In genomic region chr5:140868721-140869554, GRCh38 we compare ENCODE assay signal across 10 cellular contexts. TPM values are rescaled to one million over a fixed set of nuclear protein-coding genes. Genes with fewer than 3 reads are reported as not detected.
DNase-seq lines count a peak whose midpoint lies in the region; ATAC-seq, FAIRE-seq and TF ChIP-seq lines count a peak whose summit lies in the region.
"Had no signal": no experiment of that assay in that cellular context is flagged by ENCODE, and none has a peak within 500 bp of the region (broad histone marks: within the 10 kb centered on the region; RNA-seq: fewer than 3 reads in every experiment).

PCDHA11 (plus strand) TSS chr5:140868957; CDS start chr5:140869104, 147 bp downstream.

- ATAC-seq in HepG2 (peak; percentile 97), HG03432 (IDR thresholded peaks at IDR 0.05; ENCODE audit: unreplicated experiment) (no peak), HG03565 (IDR thresholded peaks at IDR 0.05; ENCODE audit: unreplicated experiment) (no peak)

- H3K36me3 Mint-ChIP-seq in activated T-helper 2 cell treated with anti-CD3 and anti-CD28 coated beads, Interferon-gamma antibody, Interleukin-2, Interleukin-4, amounts not matched to agents 10 μg/mL and 5 μg/mL and 100 μg/mL, durations not matched to agents 14 hours and 24 hours and 36 hours (ENCODE audit: low read depth): peaks cover 3% of the 10 kb centered on the region

- TF ChIP-seq EP300 in HepG2 (IDR thresholded peaks at IDR 0.05; ENCODE audit: low read depth in 2 of 2, low read length in 2 of 2) (no peak), HepG2 (CRISPR knock-in tag; IDR thresholded peaks at IDR 0.05; ENCODE audit: borderline replicate concordance) (no peak)

- H3K4me1 Mint-ChIP-seq in activated T-helper 2 cell treated with anti-CD3 and anti-CD28 coated beads, Interferon-gamma antibody, Interleukin-2, Interleukin-4, amounts not matched to agents 10 μg/mL and 5 μg/mL and 100 μg/mL, durations not matched to agents 14 hours and 24 hours and 36 hours (ENCODE audit: low read depth): no peaks in the 10 kb centered on the region

- no peak within 1 kb of the TSS for H3K4me3 Mint-ChIP-seq in activated T-helper 2 cell treated with anti-CD3 and anti-CD28 coated beads, Interferon-gamma antibody, Interleukin-2, Interleukin-4, amounts not matched to agents 10 μg/mL and 5 μg/mL and 100 μg/mL, durations not matched to agents 14 hours and 24 hours and 36 hours (ENCODE audit: low read depth)

- no peaks in the 10 kb centered on the region for H3K36me3 ChIP-seq in brain microvascular endothelial cell (replicated peaks)
- no peaks in the 10 kb centered on the region for H3K36me3 ChIP-seq in HepG2 (replicated peaks in 1 of 2; ENCODE audit: control insufficient read depth in 1 of 2, insufficient read depth in 2 of 2, low read length in 2 of 2)
- H3K36me3 ChIP-seq: thoracic aorta had no signal

- in situ Hi-C loops in brain microvascular endothelial cell (cut with HindIII; ENCODE audit: low pct_ligation_motif_present, low sequenced_read_pairs) (no loop called here), HepG2 (cut with HindIII; ENCODE audit: extremely low pct_ligation_motif_present, low pct_unique_long_range_greater_than_20kb) (loop anchor here (5.0 kb wide), 1 partner anchor 173 kb away; no protein-coding TSS in a partner anchor)

- peak within 1 kb of the TSS; percentile 39 for H3K4me2 ChIP-seq in HepG2 (ENCODE audit: low read depth, low read length)
- H3K4me2 ChIP-seq: SK-N-SH had no signal

- no peaks in the 10 kb centered on the region for H4K20me1 ChIP-seq in HepG2 (ENCODE audit: insufficient read depth, low read length)

- H3K4me3 ChIP-seq in brain microvascular endothelial cell (ENCODE audit: low read depth, low read length) (no peak within 1 kb of the TSS), HepG2 (replicated peaks in 1 of 3; ENCODE audit: insufficient read depth in 1 of 3, low read depth in 2 of 3, low read length in 3 of 3) (peak within 1 kb of the TSS in 2 of 3 experiments; percentile 10 to 28; a peak in 1 of 6 replicates)
- H3K4me3 ChIP-seq: thoracic aorta had no signal

- no peak within 1 kb of the TSS for H3K27ac Mint-ChIP-seq in activated T-helper 2 cell treated with anti-CD3 and anti-CD28 coated beads, Interferon-gamma antibody, Interleukin-2, Interleukin-4, amounts not matched to agents 10 μg/mL and 5 μg/mL and 100 μg/mL, durations not matched to agents 14 hours and 24 hours and 36 hours

- peak; percentile 19 for DNase-seq in COLO829 (ENCODE audit: low spot score)
- no peak for DNase-seq in brain microvascular endothelial cell
- DNase-seq in HepG2 (ENCODE audit: low spot score): peak; percentile 45
- no peak for DNase-seq in activated T-helper 2 cell treated with anti-CD3 and anti-CD28 coated beads, Interferon-gamma antibody, Interleukin-2, Interleukin-4, amounts not matched to agents 10 μg/mL and 5 μg/mL and 100 μg/mL, durations not matched to agents 14 hours and 24 hours and 36 hours (ENCODE audit: low spot score)
- no peak for DNase-seq in hepatic stellate cell (ENCODE audit: low spot score)
- DNase-seq: SK-N-SH had no signal

- POLR2A ChIA-PET in HepG2 (lab: Yijun Ruan, JAX): no interaction called here

- 34% methylated on average over 32 of the region's 41 CpGs for WGBS in HepG2 (ENCODE audit: low lambda C conversion rate)

- no peaks in the 10 kb centered on the region for H3K9me3 ChIP-seq in HepG2 (ENCODE audit: low read length)
- H3K9me3 ChIP-seq: SK-N-SH had no signal

- no peaks in the 10 kb centered on the region for H3K79me2 ChIP-seq in HepG2 (ENCODE audit: insufficient read depth, low read length)

- H3K27ac ChIP-seq in brain microvascular endothelial cell (no peak within 1 kb of the TSS), HepG2 (ENCODE audit: extremely low read length, insufficient read depth, low read length) (no peak within 1 kb of the TSS)
- H3K27ac ChIP-seq: thoracic aorta had no signal

- no peaks in the 10 kb centered on the region for H3K4me1 ChIP-seq in HepG2 (ENCODE audit: insufficient read depth, low read length)

- CTCF ChIA-PET in HepG2 (lab: Yijun Ruan, JAX; ENCODE audit: low intra/inter-chr PET ratio, low total read pairs): interaction anchor here (2.6 kb wide), 1 partner anchor 171 kb away, joined by 34 read pairs; no protein-coding TSS in a partner anchor

- H3K27me3 ChIP-seq in brain microvascular endothelial cell (replicated peaks): no peaks in the 10 kb centered on the region
- no peaks in the 10 kb centered on the region for H3K27me3 ChIP-seq in HepG2 (ENCODE audit: control insufficient read depth in 1 of 2, insufficient read depth in 2 of 2, low read length in 2 of 2)

- BruUV-seq in HepG2 (replicated peaks; lab: Mats Ljungman, UMichigan): no TSS peak

- H3K27me3 Mint-ChIP-seq in activated T-helper 2 cell treated with anti-CD3 and anti-CD28 coated beads, Interferon-gamma antibody, Interleukin-2, Interleukin-4, amounts not matched to agents 10 μg/mL and 5 μg/mL and 100 μg/mL, durations not matched to agents 14 hours and 24 hours and 36 hours (ENCODE audit: low read depth): no peaks in the 10 kb centered on the region

- intact Hi-C loops in HepG2 (cut with micrococcal nuclease; ENCODE audit: unreplicated experiment): loop anchor here (1.0 to 2.0 kb wide), 2 partner anchors 28 to 172 kb away; partner anchors contain the start of gene PCDHA8
- intact Hi-C loops in activated T-helper 2 cell treated with anti-CD3 and anti-CD28 coated beads, Interferon-gamma antibody, Interleukin-2, Interleukin-4, amounts not matched to agents 10 μg/mL and 5 μg/mL and 100 μg/mL, durations not matched to agents 14 hours and 24 hours and 36 hours (cut with micrococcal nuclease): no loop called here

- H2AFZ ChIP-seq in HepG2 (ENCODE audit: low read length): no peak within 1 kb of the TSS

- no peak for TF ChIP-seq POLR2A in HepG2 (IDR thresholded peaks at IDR 0.05; ENCODE audit: insufficient read depth in 1 of 2, low read depth in 2 of 2, low read length in 2 of 2)

- H3K9ac ChIP-seq in HepG2 (ENCODE audit: insufficient read depth, low read depth, low read length): no peak within 1 kb of the TSS
- H3K9ac ChIP-seq: SK-N-SH had no signal

- FAIRE-seq in HepG2 (lab: Jason Lieb, UNC): peak; percentile 60

- TF ChIP-seq RAD21 in HepG2 (CRISPR knock-in tag; IDR thresholded peaks at IDR 0.05): no peak

- H3K9me3 Mint-ChIP-seq in activated T-helper 2 cell treated with anti-CD3 and anti-CD28 coated beads, Interferon-gamma antibody, Interleukin-2, Interleukin-4, amounts not matched to agents 10 μg/mL and 5 μg/mL and 100 μg/mL, durations not matched to agents 14 hours and 24 hours and 36 hours: peaks cover 18% of the 10 kb centered on the region

- TF ChIP-seq CTCF in LNCAP (IDR thresholded peaks at IDR 0.05) (peak; percentile 56), brain microvascular endothelial cell (IDR thresholded peaks at IDR 0.05; ENCODE audit: low read depth, low read length, missing control alignments) (peak; percentile 17), HepG2 (CRISPR knock-in tag; IDR thresholded peaks at IDR 0.05) (peak; percentile 73)

TF ChIP-seq in HepG2, 621 proteins besides CTCF, POLR2A, EP300 and RAD21 (continues in another document):
- TF ChIP-seq SNRNP70 (IDR thresholded peaks at IDR 0.05; ENCODE audit: low read depth, low read length): no peak
- no peak for TF ChIP-seq GATA4 (IDR thresholded peaks at IDR 0.05; ENCODE audit: borderline replicate concordance, low read depth)
- no peak for TF ChIP-seq DNMT3B (CRISPR knock-in tag; conservative IDR thresholded peaks at IDR 0.05)
- no peak for TF ChIP-seq BORCS8-MEF2B (CRISPR knock-in tag; IDR thresholded peaks at IDR 0.05)
- no peak for TF ChIP-seq SP4 (CRISPR knock-in tag; IDR thresholded peaks at IDR 0.05)
- TF ChIP-seq TBX3 (IDR thresholded peaks at IDR 0.05; ENCODE audit: borderline replicate concordance): no peak
- peak; percentile 61; the same call in 1 of the 2 replicates for TF ChIP-seq CEBPB (IDR thresholded peaks at IDR 0.05; ENCODE audit: borderline replicate concordance, low read depth, low read length)
- TF ChIP-seq GTF2F1 (IDR thresholded peaks at IDR 0.05; ENCODE audit: low read length): no peak
- no peak for TF ChIP-seq ETV6 (CRISPR knock-in tag; conservative IDR thresholded peaks at IDR 0.05)

RNA-seq across cellular contexts. Expression of gene PCDHA11, which starts in this region (rescaled TPM):
- total RNA-seq in HepG2 (2016; rRNA removed; fragmentation: Illumina TruSeq; extraction: Trizol): 0.07 and 0.29 TPM in 2 replicates
- total RNA-seq in HepG2 (2016; cell fraction: cytosol; rRNA removed; fragmentation: Illumina TruSeq; extraction: Trizol; ENCODE audit: low read depth): not detected in 2 replicates
- total RNA-seq in HepG2 (2016; cell fraction: insoluble cytoplasmic fraction; rRNA removed; fragmentation: Illumina TruSeq; extraction: Trizol): 0.11 TPM in 1 of 2 replicates, not detected in the other
- total RNA-seq in HepG2 (2016; cell fraction: membrane; rRNA removed; fragmentation: Illumina TruSeq; extraction: Trizol): not detected in 2 replicates
- 0.13 and 0.43 TPM in 2 replicates for total RNA-seq in HepG2 (2016; cell fraction: nucleus; rRNA removed; fragmentation: Illumina TruSeq; extraction: Trizol)
- polyA plus RNA-seq in HepG2 (2011; rRNA removed): 0.05 TPM in 1 of 2 replicates, not detected in the other
- 0.01 and 0.08 TPM in 2 replicates for polyA plus RNA-seq in HepG2 (2011; cell fraction: cytosol; rRNA removed)
- polyA plus RNA-seq in HepG2 (2011; cell fraction: nucleus; rRNA removed): 0.05 and 0.07 TPM in 2 replicates
- not detected in 2 replicates for polyA plus RNA-seq in HepG2 (2012)
- polyA plus RNA-seq in HepG2 (2016; cell fraction: cytosol; fragmentation: Illumina TruSeq; extraction: Trizol; ENCODE audit: low read depth): not detected in 2 replicates
- not detected in 2 replicates for polyA plus RNA-seq in HepG2 (2016; cell fraction: insoluble cytoplasmic fraction; fragmentation: Illumina TruSeq; extraction: Trizol; ENCODE audit: low read depth)
- polyA plus RNA-seq in HepG2 (2016; cell fraction: membrane; fragmentation: Illumina TruSeq; extraction: Trizol; ENCODE audit: low read depth): not detected in 2 replicates
- 0.18 TPM in 1 of 2 replicates, not detected in the other for polyA plus RNA-seq in HepG2 (2016; cell fraction: nucleus; fragmentation: Illumina TruSeq; extraction: Trizol; ENCODE audit: insufficient read depth, low read depth)
- 0.07 and 0.40 TPM in 2 replicates for polyA minus RNA-seq in HepG2 (2011; rRNA and poly(A)+ RNA removed; ENCODE audit: low replicate concordance)
- polyA minus RNA-seq in HepG2 (2011; cell fraction: cytosol; rRNA and poly(A)+ RNA removed): not detected in 2 replicates
- 0.64 and 1.2 TPM in 2 replicates for polyA minus RNA-seq in HepG2 (2011; cell fraction: nucleus; rRNA and poly(A)+ RNA removed)
- total RNA-seq in activated T-helper 2 cell treated with anti-CD3 and anti-CD28 coated beads, Interferon-gamma antibody, Interleukin-2, Interleukin-4, amounts not matched to agents 10 μg/mL and 5 μg/mL and 100 μg/mL, durations not matched to agents 14 hours and 24 hours and 36 hours: not detected in 2 replicates
- polyA plus RNA-seq: SK-N-SH had no signal

Comparison
In these comparisons a context has a peak if more than half of its experiments do, and no peak if none do; other contexts are left out.
1. DNase-seq: peak in COLO829 (single experiment) and HepG2 (single experiment); none in brain microvascular endothelial cell (single experiment), activated T-helper 2 cell treated with anti-CD3 and anti-CD28 coated beads, Interferon-gamma antibody, Interleukin-2, Interleukin-4, amounts not matched to agents 10 μg/mL and 5 μg/mL and 100 μg/mL, durations not matched to agents 14 hours and 24 hours and 36 hours (single experiment) and hepatic stellate cell (single experiment).
2. CTCF ChIP-seq: peak in every context shown above with its lines; median percentile 73 in HepG2; 56 in LNCAP; 17 in brain microvascular endothelial cell.